In the genomic region with DNA sequence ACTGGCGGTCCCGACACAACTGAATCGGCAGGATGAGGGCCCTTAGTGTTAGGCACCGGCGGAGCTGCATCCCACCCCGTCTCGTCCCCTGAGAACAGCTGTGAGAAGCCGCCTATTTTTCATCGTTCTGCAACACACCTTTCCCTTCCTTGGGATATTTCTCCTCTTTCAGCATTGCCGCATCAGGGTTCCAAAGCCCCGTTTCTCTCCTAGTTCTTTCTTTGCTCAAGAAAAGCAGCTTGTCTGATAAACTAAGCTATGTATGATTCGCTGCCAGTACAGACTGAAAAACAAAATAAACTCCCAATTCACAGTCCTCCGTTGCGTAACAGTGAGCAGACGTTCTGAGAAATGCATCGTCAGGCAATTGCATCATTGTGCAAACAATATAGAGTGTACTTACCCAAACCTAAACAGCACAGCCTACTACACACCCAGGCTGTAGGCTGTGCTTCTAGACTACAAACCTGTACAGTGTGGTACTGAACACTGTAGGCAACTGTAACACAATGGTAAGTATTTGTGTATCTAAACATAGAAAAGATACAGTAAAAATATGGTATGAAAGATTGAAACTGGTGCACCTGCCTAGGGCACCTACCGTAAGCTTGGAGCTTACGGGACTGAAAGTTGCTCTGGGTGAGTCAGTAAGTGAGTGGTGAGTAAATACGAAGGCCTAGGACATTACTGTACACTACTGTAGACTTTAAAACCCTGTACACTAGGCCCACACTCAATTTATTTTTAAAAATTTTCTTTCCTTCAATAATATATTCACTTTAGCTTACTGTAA, we compare ENCODE assay signal across 1 cellular context.
A peak's percentile ranks its signal among the peaks of the same experiment; 100 is the strongest.
TF ChIP-seq lines count a peak whose summit lies in the region.

No MANE protein-coding gene starts in this region.

TF ChIP-seq in HepG2, 621 proteins besides CTCF, POLR2A, EP300 and RAD21 (continued from another document and continues in another):
- TF ChIP-seq, protein P1, sequence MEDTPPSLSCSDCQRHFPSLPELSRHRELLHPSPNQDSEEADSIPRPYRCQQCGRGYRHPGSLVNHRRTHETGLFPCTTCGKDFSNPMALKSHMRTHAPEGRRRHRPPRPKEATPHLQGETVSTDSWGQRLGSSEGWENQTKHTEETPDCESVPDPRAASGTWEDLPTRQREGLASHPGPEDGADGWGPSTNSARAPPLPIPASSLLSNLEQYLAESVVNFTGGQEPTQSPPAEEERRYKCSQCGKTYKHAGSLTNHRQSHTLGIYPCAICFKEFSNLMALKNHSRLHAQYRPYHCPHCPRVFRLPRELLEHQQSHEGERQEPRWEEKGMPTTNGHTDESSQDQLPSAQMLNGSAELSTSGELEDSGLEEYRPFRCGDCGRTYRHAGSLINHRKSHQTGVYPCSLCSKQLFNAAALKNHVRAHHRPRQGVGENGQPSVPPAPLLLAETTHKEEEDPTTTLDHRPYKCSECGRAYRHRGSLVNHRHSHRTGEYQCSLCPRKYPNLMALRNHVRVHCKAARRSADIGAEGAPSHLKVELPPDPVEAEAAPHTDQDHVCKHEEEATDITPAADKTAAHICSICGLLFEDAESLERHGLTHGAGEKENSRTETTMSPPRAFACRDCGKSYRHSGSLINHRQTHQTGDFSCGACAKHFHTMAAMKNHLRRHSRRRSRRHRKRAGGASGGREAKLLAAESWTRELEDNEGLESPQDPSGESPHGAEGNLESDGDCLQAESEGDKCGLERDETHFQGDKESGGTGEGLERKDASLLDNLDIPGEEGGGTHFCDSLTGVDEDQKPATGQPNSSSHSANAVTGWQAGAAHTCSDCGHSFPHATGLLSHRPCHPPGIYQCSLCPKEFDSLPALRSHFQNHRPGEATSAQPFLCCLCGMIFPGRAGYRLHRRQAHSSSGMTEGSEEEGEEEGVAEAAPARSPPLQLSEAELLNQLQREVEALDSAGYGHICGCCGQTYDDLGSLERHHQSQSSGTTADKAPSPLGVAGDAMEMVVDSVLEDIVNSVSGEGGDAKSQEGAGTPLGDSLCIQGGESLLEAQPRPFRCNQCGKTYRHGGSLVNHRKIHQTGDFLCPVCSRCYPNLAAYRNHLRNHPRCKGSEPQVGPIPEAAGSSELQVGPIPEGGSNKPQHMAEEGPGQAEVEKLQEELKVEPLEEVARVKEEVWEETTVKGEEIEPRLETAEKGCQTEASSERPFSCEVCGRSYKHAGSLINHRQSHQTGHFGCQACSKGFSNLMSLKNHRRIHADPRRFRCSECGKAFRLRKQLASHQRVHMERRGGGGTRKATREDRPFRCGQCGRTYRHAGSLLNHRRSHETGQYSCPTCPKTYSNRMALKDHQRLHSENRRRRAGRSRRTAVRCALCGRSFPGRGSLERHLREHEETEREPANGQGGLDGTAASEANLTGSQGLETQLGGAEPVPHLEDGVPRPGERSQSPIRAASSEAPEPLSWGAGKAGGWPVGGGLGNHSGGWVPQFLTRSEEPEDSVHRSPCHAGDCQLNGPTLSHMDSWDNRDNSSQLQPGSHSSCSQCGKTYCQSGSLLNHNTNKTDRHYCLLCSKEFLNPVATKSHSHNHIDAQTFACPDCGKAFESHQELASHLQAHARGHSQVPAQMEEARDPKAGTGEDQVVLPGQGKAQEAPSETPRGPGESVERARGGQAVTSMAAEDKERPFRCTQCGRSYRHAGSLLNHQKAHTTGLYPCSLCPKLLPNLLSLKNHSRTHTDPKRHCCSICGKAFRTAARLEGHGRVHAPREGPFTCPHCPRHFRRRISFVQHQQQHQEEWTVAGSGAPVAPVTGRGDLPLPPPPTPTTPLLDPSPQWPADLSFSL (CRISPR knock-in tag; IDR thresholded peaks at IDR 0.05), result peak; percentile 83
- TF ChIP-seq NFRKB (IDR thresholded peaks at IDR 0.05) (no peak), RFXANK (CRISPR knock-in tag; IDR thresholded peaks at IDR 0.05) (no peak), HNRNPH1 (optimal IDR thresholded peaks at IDR 0.05; ENCODE audit: low read depth, low read length) (no peak), ZHX2 (IDR thresholded peaks at IDR 0.05; ENCODE audit: low read depth) (no peak), ZHX2 (CRISPR knock-in tag; IDR thresholded peaks at IDR 0.05; ENCODE audit: borderline replicate concordance) (no peak), NONO (IDR thresholded peaks at IDR 0.05) (no peak), NONO (CRISPR knock-in tag; conservative IDR thresholded peaks at IDR 0.05) (peak; percentile 57; the same call in 1 of the 2 replicates), MYNN (CRISPR knock-in tag; IDR thresholded peaks at IDR 0.05; ENCODE audit: low read depth) (no peak), TEAD3 (CRISPR knock-in tag; optimal IDR thresholded peaks at IDR 0.05; ENCODE audit: borderline replicate concordance) (peak; percentile 54), NFE2L1 (CRISPR knock-in tag; IDR thresholded peaks at IDR 0.05; ENCODE audit: borderline replicate concordance) (no peak), ZBTB10 (CRISPR knock-in tag; IDR thresholded peaks at IDR 0.05; ENCODE audit: borderline replicate concordance) (no peak), NCOR1 (IDR thresholded peaks at IDR 0.05; ENCODE audit: borderline replicate concordance, low read length) (0 out of 2 replicates have a peak, but pooled peaks have one; percentile 58), ZNF18 (CRISPR knock-in tag; IDR thresholded peaks at IDR 0.05; ENCODE audit: insufficient replicate concordance) (peak; percentile 86), RFXAP (CRISPR knock-in tag; IDR thresholded peaks at IDR 0.05; ENCODE audit: borderline replicate concordance) (no peak), SOX13 (IDR thresholded peaks at IDR 0.05) (0 out of 2 replicates have a peak, but pooled peaks have one; percentile 40), SOX13 (CRISPR knock-in tag; conservative IDR thresholded peaks at IDR 0.05 in 1 of 2, IDR thresholded peaks at IDR 0.05 in 1 of 2) (peak in 1 of 2 experiments; percentile 82; a peak in 2 of 4 replicates), PBX3 (CRISPR knock-in tag; IDR thresholded peaks at IDR 0.05; ENCODE audit: borderline replicate concordance) (no peak), REPIN1 (CRISPR knock-in tag; IDR thresholded peaks at IDR 0.05; ENCODE audit: borderline replicate concordance, low read depth) (peak; percentile 58; the same call in 1 of the 2 replicates), ZNF205 (CRISPR knock-in tag; IDR thresholded peaks at IDR 0.05) (0 out of 2 replicates have a peak, but pooled peaks have one; percentile 25), GATA4 (IDR thresholded peaks at IDR 0.05; ENCODE audit: borderline replicate concordance, low read depth) (no peak), MIER3 (CRISPR knock-in tag; IDR thresholded peaks at IDR 0.05; ENCODE audit: borderline replicate concordance) (no peak), NR2C2 (CRISPR knock-in tag; IDR thresholded peaks at IDR 0.05; ENCODE audit: borderline replicate concordance) (no peak), PTBP1 (IDR thresholded peaks at IDR 0.05; ENCODE audit: low read depth, low read length, poor library complexity, severe bottlenecking) (no peak), PAX8 (CRISPR knock-in tag; IDR thresholded peaks at IDR 0.05; ENCODE audit: borderline replicate concordance) (no peak), PHB2 (IDR thresholded peaks at IDR 0.05; ENCODE audit: partially characterized antibody) (no peak), PRMT3 (CRISPR knock-in tag; IDR thresholded peaks at IDR 0.05; ENCODE audit: borderline replicate concordance, low read depth) (no peak), MXI1 (IDR thresholded peaks at IDR 0.05; ENCODE audit: borderline replicate concordance, low read depth, low read length) (0 out of 3 replicates have a peak, but pooled peaks have one; percentile 3)
- TF ChIP-seq, protein P2, sequence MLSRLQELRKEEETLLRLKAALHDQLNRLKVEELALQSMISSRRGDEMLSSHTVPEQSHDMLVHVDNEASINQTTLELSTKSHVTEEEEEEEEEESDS (CRISPR knock-in tag; IDR thresholded peaks at IDR 0.05; ENCODE audit: borderline replicate concordance), result no peak; the same call in 1 of the 2 replicates
- TF ChIP-seq, protein P3, sequence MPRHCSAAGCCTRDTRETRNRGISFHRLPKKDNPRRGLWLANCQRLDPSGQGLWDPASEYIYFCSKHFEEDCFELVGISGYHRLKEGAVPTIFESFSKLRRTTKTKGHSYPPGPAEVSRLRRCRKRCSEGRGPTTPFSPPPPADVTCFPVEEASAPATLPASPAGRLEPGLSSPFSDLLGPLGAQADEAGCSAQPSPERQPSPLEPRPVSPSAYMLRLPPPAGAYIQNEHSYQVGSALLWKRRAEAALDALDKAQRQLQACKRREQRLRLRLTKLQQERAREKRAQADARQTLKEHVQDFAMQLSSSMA (CRISPR knock-in tag; IDR thresholded peaks at IDR 0.05), result no peak
- TF ChIP-seq, protein P4, sequence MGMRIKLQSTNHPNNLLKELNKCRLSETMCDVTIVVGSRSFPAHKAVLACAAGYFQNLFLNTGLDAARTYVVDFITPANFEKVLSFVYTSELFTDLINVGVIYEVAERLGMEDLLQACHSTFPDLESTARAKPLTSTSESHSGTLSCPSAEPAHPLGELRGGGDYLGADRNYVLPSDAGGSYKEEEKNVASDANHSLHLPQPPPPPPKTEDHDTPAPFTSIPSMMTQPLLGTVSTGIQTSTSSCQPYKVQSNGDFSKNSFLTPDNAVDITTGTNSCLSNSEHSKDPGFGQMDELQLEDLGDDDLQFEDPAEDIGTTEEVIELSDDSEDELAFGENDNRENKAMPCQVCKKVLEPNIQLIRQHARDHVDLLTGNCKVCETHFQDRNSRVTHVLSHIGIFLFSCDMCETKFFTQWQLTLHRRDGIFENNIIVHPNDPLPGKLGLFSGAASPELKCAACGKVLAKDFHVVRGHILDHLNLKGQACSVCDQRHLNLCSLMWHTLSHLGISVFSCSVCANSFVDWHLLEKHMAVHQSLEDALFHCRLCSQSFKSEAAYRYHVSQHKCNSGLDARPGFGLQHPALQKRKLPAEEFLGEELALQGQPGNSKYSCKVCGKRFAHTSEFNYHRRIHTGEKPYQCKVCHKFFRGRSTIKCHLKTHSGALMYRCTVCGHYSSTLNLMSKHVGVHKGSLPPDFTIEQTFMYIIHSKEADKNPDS (CRISPR knock-in tag; IDR thresholded peaks at IDR 0.05), result peak; percentile 65; the same call in 1 of the 2 replicates
